1 cellular context compared by ENCODE assay signal in genomic region chr22:23095467-23096342, GRCh38.
TF ChIP-seq lines count a peak whose summit lies in the region.

No MANE protein-coding gene starts in this region.

TF ChIP-seq in GM23338, 12 proteins besides CTCF, POLR2A, EP300 and RAD21 (continued from another document):
- TF ChIP-seq ZNF462 (CRISPR knock-in tag; IDR thresholded peaks at IDR 0.05) (no peak), EZH2phosphoT487 (IDR thresholded peaks at IDR 0.05; ENCODE audit: unreplicated experiment) (no peak), STAT1 (IDR thresholded peaks at IDR 0.05; ENCODE audit: unreplicated experiment) (no peak)
